ENCODE assay signal across 21 cellular contexts in the genomic region with DNA sequence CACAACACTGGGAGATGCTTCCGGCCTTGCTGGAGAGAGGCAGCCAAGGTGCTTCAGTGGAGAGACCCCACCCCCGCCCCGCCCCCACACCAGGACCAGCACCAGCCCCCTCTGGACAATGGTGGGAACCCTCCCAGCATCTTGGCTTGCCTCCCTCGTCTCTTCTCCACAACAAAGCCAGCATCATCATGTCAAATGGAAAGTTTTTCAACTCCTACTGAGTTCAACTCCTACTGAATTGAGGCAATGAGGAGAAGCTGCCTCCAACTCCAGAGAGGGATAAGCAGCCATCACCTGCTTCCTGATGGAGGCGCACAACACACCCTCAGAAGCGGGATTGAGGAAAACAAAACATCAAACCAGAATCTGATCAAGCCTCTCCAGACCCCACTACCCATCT. TPM values are rescaled to one million over a fixed set of nuclear protein-coding genes. Genes with fewer than 3 reads are reported as not detected.
A peak's percentile ranks its signal among the peaks of the same experiment; 100 is the strongest.
DNase-seq lines count a peak whose midpoint lies in the region; ATAC-seq lines count a peak whose summit lies in the region.
"Had no signal": no experiment of that assay in that cellular context is flagged by ENCODE, and none has a peak within 500 bp of the region (broad histone marks: within the 10 kb centered on the region; RNA-seq: fewer than 3 reads in every experiment).

No MANE protein-coding gene starts in this region.

- peaks cover 68% of the 10 kb centered on the region for H3K36me3 Mint-ChIP-seq in activated CD4-positive, alpha-beta T cell treated with anti-CD3 and anti-CD28 coated beads, Interleukin-2, amount 10 ng/mL, durations not matched to agents 24 days and 14 days (ENCODE audit: low read depth)
- H3K36me3 Mint-ChIP-seq in IgD-negative memory B cell: peaks cover 8% of the 10 kb centered on the region
- H3K36me3 Mint-ChIP-seq in effector memory CD8-positive, alpha-beta T cell (ENCODE audit: insufficient read depth): peaks cover 85% of the 10 kb centered on the region
- H3K36me3 Mint-ChIP-seq in natural killer cell treated with Interleukin-12 subunit alpha and Interleukin-12 subunit beta and Interleukin-15 and Interleukin-18, amount 100 ng/mL, for 72 hours: peaks cover 21% of the 10 kb centered on the region

- no peak for DNase-seq in activated CD4-positive, alpha-beta T cell treated with anti-CD3 and anti-CD28 coated beads, Interleukin-2, amount 10 ng/mL, durations not matched to agents 24 days and 14 days
- no peak for DNase-seq in activated CD4-positive, alpha-beta T cell treated with anti-CD3 and anti-CD28 coated beads for 1 hour
- DNase-seq in effector memory CD8-positive, alpha-beta T cell: no peak
- no peak for DNase-seq in natural killer cell treated with Interleukin-12 subunit alpha and Interleukin-12 subunit beta and Interleukin-15 and Interleukin-18, amount 100 ng/mL, for 72 hours (ENCODE audit: low spot score)
- DNase-seq in NCI-H524 (lab: John Stamatoyannopoulos, UW): no peak
- DNase-seq in KG1 (lab: John Stamatoyannopoulos, UW): no peak
- DNase-seq in OCI-M1 (lab: John Stamatoyannopoulos, UW): no peak
- DNase-seq: activated CD4-positive, alpha-beta T cell treated with anti-CD3 and anti-CD28 coated beads for 4 hours; activated T-cell treated with anti-CD3 and anti-CD28 coated beads, Interleukin-2, amount 50 U/mL, for 72 hours; dorsolateral prefrontal cortex; GF-D8; HCEC 1CT; NCI-H187 treated with DMSO at 0.1 percent for 48 hours; NCI-H446 treated with DMSO at 0.1 percent for 48 hours; spleen; stimulated activated CD4-positive, alpha-beta T cell treated with anti-CD3 and anti-CD28 coated beads, Interleukin-4, amount 100 ng/mL, for 4 hours had no signal

- ATAC-seq in effector memory CD8-positive, alpha-beta T cell (replicated peaks): no peak
- no peak for ATAC-seq in natural killer cell treated with Interleukin-12 subunit alpha and Interleukin-12 subunit beta and Interleukin-15 and Interleukin-18, amount 100 ng/mL, for 72 hours
- ATAC-seq: activated T-cell treated with anti-CD3 and anti-CD28 coated beads, Interleukin-2, amount 50 U/mL, for 72 hours; gastroesophageal sphincter; GM12878; left lobe of liver; SK-N-SH treated with all-trans-retinoic acid at 6 μM for 48 hours had no signal

- H3K4me3 Mint-ChIP-seq in activated CD4-positive, alpha-beta T cell treated with anti-CD3 and anti-CD28 coated beads, Interleukin-2, amount 10 ng/mL, durations not matched to agents 24 days and 14 days: no peak overlapping the region
- H3K4me3 Mint-ChIP-seq in IgD-negative memory B cell: peak overlapping the region in 1 of 4 donors; percentile 43
- no peak overlapping the region for H3K4me3 Mint-ChIP-seq in effector memory CD8-positive, alpha-beta T cell
- H3K4me3 Mint-ChIP-seq in natural killer cell treated with Interleukin-12 subunit alpha and Interleukin-12 subunit beta and Interleukin-15 and Interleukin-18, amount 100 ng/mL, for 72 hours: no peak overlapping the region
- H3K4me3 Mint-ChIP-seq: activated T-cell treated with anti-CD3 and anti-CD28 coated beads, Interleukin-2, amount 50 U/mL, for 72 hours had no signal

- intact Hi-C loops in activated CD4-positive, alpha-beta T cell treated with anti-CD3 and anti-CD28 coated beads, Interleukin-2, amount 10 ng/mL, durations not matched to agents 24 days and 14 days (cut with micrococcal nuclease): no loop called here

- no peaks in the 10 kb centered on the region for H3K27me3 Mint-ChIP-seq in activated CD4-positive, alpha-beta T cell treated with anti-CD3 and anti-CD28 coated beads, Interleukin-2, amount 10 ng/mL, durations not matched to agents 24 days and 14 days
- H3K27me3 Mint-ChIP-seq in IgD-negative memory B cell: peaks cover 1% of the 10 kb centered on the region
- no peaks in the 10 kb centered on the region for H3K27me3 Mint-ChIP-seq in effector memory CD8-positive, alpha-beta T cell
- no peaks in the 10 kb centered on the region for H3K27me3 Mint-ChIP-seq in natural killer cell treated with Interleukin-12 subunit alpha and Interleukin-12 subunit beta and Interleukin-15 and Interleukin-18, amount 100 ng/mL, for 72 hours

- peaks cover 71% of the 10 kb centered on the region for H3K4me1 Mint-ChIP-seq in activated CD4-positive, alpha-beta T cell treated with anti-CD3 and anti-CD28 coated beads, Interleukin-2, amount 10 ng/mL, durations not matched to agents 24 days and 14 days
- H3K4me1 Mint-ChIP-seq in IgD-negative memory B cell: peaks cover 36 to 56% (median 55%) of the 10 kb centered on the region in 3 donors
- H3K4me1 Mint-ChIP-seq in effector memory CD8-positive, alpha-beta T cell (ENCODE audit: low read depth in 2 of 2): peaks cover 68 to 78% of the 10 kb centered on the region in 2 donors
- H3K4me1 Mint-ChIP-seq in natural killer cell treated with Interleukin-12 subunit alpha and Interleukin-12 subunit beta and Interleukin-15 and Interleukin-18, amount 100 ng/mL, for 72 hours (ENCODE audit: low read depth in 2 of 2): peaks cover 58 to 67% of the 10 kb centered on the region in 2 donors

- H3K27ac Mint-ChIP-seq in activated CD4-positive, alpha-beta T cell treated with anti-CD3 and anti-CD28 coated beads, Interleukin-2, amount 10 ng/mL, durations not matched to agents 24 days and 14 days: peak overlapping the region; percentile 39
- H3K27ac Mint-ChIP-seq in IgD-negative memory B cell: peak overlapping the region in 2 of 3 donors; percentile 46 to 97
- peak overlapping the region; percentile 8 to 93 for H3K27ac Mint-ChIP-seq in effector memory CD8-positive, alpha-beta T cell
- peak overlapping the region; percentile 95 to 96 for H3K27ac Mint-ChIP-seq in natural killer cell treated with Interleukin-12 subunit alpha and Interleukin-12 subunit beta and Interleukin-15 and Interleukin-18, amount 100 ng/mL, for 72 hours

- H3K9me3 Mint-ChIP-seq in activated CD4-positive, alpha-beta T cell treated with anti-CD3 and anti-CD28 coated beads, Interleukin-2, amount 10 ng/mL, durations not matched to agents 24 days and 14 days: no peaks in the 10 kb centered on the region
- H3K9me3 Mint-ChIP-seq in IgD-negative memory B cell: no peaks in the 10 kb centered on the region
- no peaks in the 10 kb centered on the region for H3K9me3 Mint-ChIP-seq in effector memory CD8-positive, alpha-beta T cell
- H3K9me3 Mint-ChIP-seq in natural killer cell treated with Interleukin-12 subunit alpha and Interleukin-12 subunit beta and Interleukin-15 and Interleukin-18, amount 100 ng/mL, for 72 hours: no peaks in the 10 kb centered on the region
- H3K9me3 Mint-ChIP-seq: activated T-cell treated with anti-CD3 and anti-CD28 coated beads, Interleukin-2, amount 50 U/mL, for 72 hours had no signal

RNA-seq across cellular contexts. Expression of a gene that starts 12.8 kb away (rescaled TPM):
- total RNA-seq in activated CD4-positive, alpha-beta T cell treated with anti-CD3 and anti-CD28 coated beads, Interleukin-2, amount 10 ng/mL, durations not matched to agents 24 days and 14 days: 28.7 and 34.8 TPM in 2 replicates
- polyA plus RNA-seq in IgD-negative memory B cell: 159 TPM
- 10 to 100 TPM; 28.5 to 33.2 TPM for total RNA-seq in natural killer cell treated with Interleukin-12 subunit alpha and Interleukin-12 subunit beta and Interleukin-15 and Interleukin-18, amount 100 ng/mL, for 72 hours

RNA-seq across cellular contexts. Expression of a gene that starts 15.4 kb away (rescaled TPM):
- 19.0 and 20.1 TPM in 2 replicates for total RNA-seq in activated CD4-positive, alpha-beta T cell treated with anti-CD3 and anti-CD28 coated beads, Interleukin-2, amount 10 ng/mL, durations not matched to agents 24 days and 14 days
- 8.0 TPM for polyA plus RNA-seq in IgD-negative memory B cell
- total RNA-seq in natural killer cell treated with Interleukin-12 subunit alpha and Interleukin-12 subunit beta and Interleukin-15 and Interleukin-18, amount 100 ng/mL, for 72 hours: 10 to 100 TPM; 18.5 to 23.7 TPM

RNA-seq across cellular contexts. Expression of a gene that starts 37.7 kb away (rescaled TPM):
- 50.7 and 52.6 TPM in 2 replicates for total RNA-seq in activated CD4-positive, alpha-beta T cell treated with anti-CD3 and anti-CD28 coated beads, Interleukin-2, amount 10 ng/mL, durations not matched to agents 24 days and 14 days
- polyA plus RNA-seq in IgD-negative memory B cell: 24.5 TPM
- 10 to 100 TPM; 51.1 to 52.8 TPM for total RNA-seq in natural killer cell treated with Interleukin-12 subunit alpha and Interleukin-12 subunit beta and Interleukin-15 and Interleukin-18, amount 100 ng/mL, for 72 hours

RNA-seq across cellular contexts. Expression of a gene that starts 50.2 kb away (rescaled TPM):
- total RNA-seq in activated CD4-positive, alpha-beta T cell treated with anti-CD3 and anti-CD28 coated beads, Interleukin-2, amount 10 ng/mL, durations not matched to agents 24 days and 14 days: 71.6 and 82.3 TPM in 2 replicates
- 6.7 TPM for polyA plus RNA-seq in IgD-negative memory B cell
- 10 to 100 TPM; 29.5 to 47.8 TPM for total RNA-seq in natural killer cell treated with Interleukin-12 subunit alpha and Interleukin-12 subunit beta and Interleukin-15 and Interleukin-18, amount 100 ng/mL, for 72 hours

Comparison
In these comparisons a context has a peak if more than half of its experiments do, and no peak if none do; other contexts are left out.
1. H3K27ac Mint-ChIP-seq: peak in every context shown above with its lines; median percentile 96 in natural killer cell treated with Interleukin-12 subunit alpha and Interleukin-12 subunit beta and Interleukin-15 and Interleukin-18, amount 100 ng/mL, for 72 hours; 72 in IgD-negative memory B cell; 50 in effector memory CD8-positive, alpha-beta T cell; 39 in activated CD4-positive, alpha-beta T cell treated with anti-CD3 and anti-CD28 coated beads, Interleukin-2, amount 10 ng/mL, durations not matched to agents 24 days and 14 days.